8 cellular contexts compared by ENCODE assay signal in genomic region chr11:119666061-119666460, GRCh38.
"Had no signal": no experiment of that assay in that cellular context is flagged by ENCODE, and none has a peak within 500 bp of the region (broad histone marks: within the 10 kb centered on the region; RNA-seq: fewer than 3 reads in every experiment).

No MANE protein-coding gene starts in this region.

- H3K4me1 ChIP-seq: thyroid gland had no signal

- H3K9me3 ChIP-seq: sigmoid colon, stomach, thyroid gland, uterus had no signal

- H3K36me3 ChIP-seq: sigmoid colon, stomach, thyroid gland, uterus had no signal

- H3K27ac ChIP-seq: coronary artery, sigmoid colon, stomach, thyroid gland, uterus, VCaP had no signal

- H3K27me3 ChIP-seq: sigmoid colon, stomach, thyroid gland, uterus had no signal

- H3K4me3 ChIP-seq: coronary artery, lung, sigmoid colon, stomach, thyroid gland, uterus had no signal

- FAIRE-seq: astrocyte had no signal
